Comparison of ENCODE assay signal across 1 cellular context in genomic region chr11:12684354-12684753, GRCh38.
TF ChIP-seq lines count a peak whose summit lies in the region.

No MANE protein-coding gene starts in this region.

TF ChIP-seq in GM23338, 12 proteins besides CTCF, POLR2A, EP300 and RAD21 (continued from another document):
- TF ChIP-seq ETS1 (IDR thresholded peaks at IDR 0.05) = no peak
- no peak for TF ChIP-seq ZNF331 (CRISPR knock-in tag; IDR thresholded peaks at IDR 0.05; ENCODE audit: low read depth)
- no peak for TF ChIP-seq NANOG (IDR thresholded peaks at IDR 0.05; ENCODE audit: borderline replicate concordance)
- no peak for TF ChIP-seq POLR2AphosphoS5 (IDR thresholded peaks at IDR 0.05; ENCODE audit: low read depth)
- no peak for TF ChIP-seq ZNF114 (CRISPR knock-in tag; IDR thresholded peaks at IDR 0.05)
- no peak for TF ChIP-seq STAT1 (IDR thresholded peaks at IDR 0.05; ENCODE audit: unreplicated experiment)
- TF ChIP-seq ZNF462 (CRISPR knock-in tag; IDR thresholded peaks at IDR 0.05) = no peak
- TF ChIP-seq CREB1 (CRISPR knock-in tag; IDR thresholded peaks at IDR 0.05; ENCODE audit: low read depth) = no peak
